ENCODE assay signal across 8 cellular contexts in genomic region chr4:140668111-140668510, GRCh38.
"Had no signal": no experiment of that assay in that cellular context is flagged by ENCODE, and none has a peak within 500 bp of the region (broad histone marks: within the 10 kb centered on the region; RNA-seq: fewer than 3 reads in every experiment).

No MANE protein-coding gene starts in this region.

- H3K4me2 ChIP-seq: GM23338 had no signal

- H3K4me1 Mint-ChIP-seq: GM23338, H9 had no signal

- H3K27ac Mint-ChIP-seq: GM23338, H9 had no signal

- ATAC-seq: GM23338, HepG2 had no signal

- DNase-seq: H9, HCEC 1CT had no signal

- H3K4me3 ChIP-seq: GM23338 had no signal

- H3K9me3 Mint-ChIP-seq: GM23338, H9 had no signal

- H3K4me3 Mint-ChIP-seq: GM23338, H9 had no signal

- FAIRE-seq: H1, H54, HepG2 had no signal

- H3K27ac ChIP-seq: HL-60 had no signal

- H3K27me3 Mint-ChIP-seq: IgD-negative memory B cell had no signal

- H2AFZ ChIP-seq: GM23338 had no signal
